ENCODE assay signal across 15 cellular contexts in genomic region chr2:211503856-211504255, GRCh38.
DNase-seq lines count a peak whose midpoint lies in the region; ATAC-seq, FAIRE-seq and TF ChIP-seq lines count a peak whose summit lies in the region.
"Had no signal": no experiment of that assay in that cellular context is flagged by ENCODE, and none has a peak within 500 bp of the region (broad histone marks: within the 10 kb centered on the region; RNA-seq: fewer than 3 reads in every experiment).

No MANE protein-coding gene starts in this region.

- FAIRE-seq in bronchial epithelial cell (lab: Jason Lieb, UNC), result peak; percentile 62
- FAIRE-seq: GM12892 had no signal

- ATAC-seq in GM21381 (IDR thresholded peaks at IDR 0.05; ENCODE audit: unreplicated experiment) (peak; percentile 48), HG03439 (IDR thresholded peaks at IDR 0.05; ENCODE audit: unreplicated experiment) (peak; percentile 74), Right ventricle myocardium superior (ENCODE audit: poor library complexity) (no peak), HG02981 (IDR thresholded peaks at IDR 0.05; ENCODE audit: unreplicated experiment) (no peak)
- ATAC-seq: Right ventricle myocardium inferior had no signal

- H3K4me3 ChIP-seq in bronchial epithelial cell (ENCODE audit: low read depth, low read length), result no peak overlapping the region

- DNase-seq in bronchial epithelial cell (ENCODE audit: low read depth) (no peak), Right ventricle myocardium superior (no peak), D341Med (ENCODE audit: low spot score) (no peak), T1000 (lab: John Stamatoyannopoulos, UW) (no peak)
- DNase-seq: activated B cell treated with CpG ODN at 0.5 μM for 24 hours; CD4-positive, alpha-beta T cell; HFFc6; NCI-H2171 treated with DMSO at 0.1 percent for 48 hours; stimulated activated CD4-positive, alpha-beta T cell treated with anti-CD3 and anti-CD28 coated beads, Interleukin-2, amount 100 ng/mL, for 24 hours had no signal

- intact Hi-C loops in Right ventricle myocardium superior (cut with DNase I), result no loop called here

- no peaks in the 10 kb centered on the region for H3K36me3 ChIP-seq in bronchial epithelial cell (ENCODE audit: control insufficient read depth, insufficient read depth, low read length)

- TF ChIP-seq CTCF in GM12872 (IDR thresholded peaks at IDR 0.05; ENCODE audit: insufficient read depth, low read depth, low read length) (peak; percentile 70), bronchial epithelial cell (IDR thresholded peaks at IDR 0.05; ENCODE audit: insufficient read depth, low read length, severe bottlenecking) (peak; percentile 23)

- H3K27me3 ChIP-seq in bronchial epithelial cell (ENCODE audit: control insufficient read depth, insufficient read depth, low read length), result no peaks in the 10 kb centered on the region

Comparison
In these comparisons a context has a peak if more than half of its experiments do, and no peak if none do; other contexts are left out.
1. ATAC-seq: peak in GM21381 (single experiment) and HG03439 (single experiment); none in Right ventricle myocardium superior (single experiment) and HG02981 (single experiment).